12 cellular contexts compared by ENCODE assay signal in the genomic region with DNA sequence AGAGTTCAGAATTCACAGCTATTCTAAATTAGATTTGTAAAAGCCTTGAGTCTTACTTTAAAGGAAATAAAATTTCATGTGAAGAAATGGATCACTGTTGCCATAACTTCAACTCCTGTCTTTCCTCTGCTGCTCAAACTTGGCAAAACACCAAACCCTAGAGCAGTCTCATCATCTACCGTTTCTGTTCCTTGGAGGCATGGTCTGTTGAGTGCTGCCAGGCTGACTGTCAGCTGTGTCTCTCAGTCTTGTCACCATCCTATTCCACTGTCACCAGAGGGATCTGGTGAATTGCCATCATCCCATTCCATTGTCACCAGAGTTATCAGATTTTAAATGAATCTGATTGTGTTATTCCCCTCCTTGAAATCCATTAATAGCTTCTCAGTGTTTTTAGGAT. TPM values are rescaled to one million over a fixed set of nuclear protein-coding genes. Genes with fewer than 3 reads are reported as not detected.
DNase-seq lines count a peak whose midpoint lies in the region; ATAC-seq, FAIRE-seq and TF ChIP-seq lines count a peak whose summit lies in the region.
"Had no signal": no experiment of that assay in that cellular context is flagged by ENCODE, and none has a peak within 500 bp of the region (broad histone marks: within the 10 kb centered on the region; RNA-seq: fewer than 3 reads in every experiment).

No MANE protein-coding gene starts in this region.

- TF ChIP-seq POLR2A in GM12878 (IDR thresholded peaks at IDR 0.05; ENCODE audit: low read depth, low read length), result no peak
- TF ChIP-seq POLR2A in adrenal gland (IDR thresholded peaks at IDR 0.05), result no peak

- H3K79me2 ChIP-seq in GM12878 (ENCODE audit: control insufficient read depth, insufficient read depth, low read length), result peaks cover 2% of the 10 kb centered on the region

- peaks cover 55% of the 10 kb centered on the region for H3K4me1 ChIP-seq in CD4-positive, alpha-beta memory T cell (ENCODE audit: insufficient read depth, low read length)
- H3K4me1 ChIP-seq in GM12878 (ENCODE audit: control insufficient read depth, insufficient read depth, low read length) (peaks cover 7% of the 10 kb centered on the region), adrenal gland (replicated peaks in 1 of 2) (peaks cover 0 to 7% of the 10 kb centered on the region in 2 donors)

- peaks cover 19 to 22% of the 10 kb centered on the region in 2 donors for H3K36me3 Mint-ChIP-seq in CD4-positive, alpha-beta memory T cell

- no peak overlapping the region for H2AFZ ChIP-seq in GM12878 (ENCODE audit: control insufficient read depth, low read depth, low read length)

- peaks cover 15% of the 10 kb centered on the region for H3K36me3 ChIP-seq in CD4-positive, alpha-beta memory T cell (ENCODE audit: insufficient read depth, low read length)
- H3K36me3 ChIP-seq in GM12878 (ENCODE audit: control insufficient read depth in 2 of 2, insufficient read depth in 2 of 2, low read length in 1 of 2) (no peaks in the 10 kb centered on the region; a peak in 2 of 4 replicates), adrenal gland (replicated peaks in 1 of 2) (peaks cover 0 to 6% of the 10 kb centered on the region in 2 donors), H7 (replicated peaks; ENCODE audit: control insufficient read depth, insufficient read depth, low read length) (peaks cover 2% of the 10 kb centered on the region; the same call in 1 of the 2 replicates)

- no peak overlapping the region for H3K4me2 ChIP-seq in GM12878 (ENCODE audit: control insufficient read depth, insufficient read depth)

- peak; percentile 72 for ATAC-seq in GM18868 (IDR thresholded peaks at IDR 0.05; ENCODE audit: unreplicated experiment)
- peak; percentile 25; the same call in 1 of the 3 replicates for ATAC-seq in GM12878
- ATAC-seq in GM18861 (IDR thresholded peaks at IDR 0.05; ENCODE audit: unreplicated experiment), result no peak
- ATAC-seq: left lobe of liver had no signal

- 35% methylated on average over 1 of the region's 1 CpG for WGBS in GM12878 (ENCODE audit: insufficient coverage, insufficient replicate concordance, low lambda C conversion rate, missing lambda C conversion rate)
- 5 to 19% (median 8%) methylated on average over 1 of the region's 1 CpG for WGBS in adrenal gland, 4 donors

- peaks cover 38 to 82% (median 57%) of the 10 kb centered on the region in 4 donors for H3K4me1 Mint-ChIP-seq in CD4-positive, alpha-beta memory T cell

- no peaks in the 10 kb centered on the region for H3K9me3 ChIP-seq in CD4-positive, alpha-beta memory T cell (ENCODE audit: control insufficient read depth in 1 of 2, low read length in 2 of 2)
- H3K9me3 ChIP-seq in GM12878 (replicated peaks; ENCODE audit: control insufficient read depth, insufficient read depth, low read length) (no peaks in the 10 kb centered on the region), adrenal gland (replicated peaks in 1 of 3) (no peaks in the 10 kb centered on the region)

- H3K27me3 ChIP-seq in CD4-positive, alpha-beta memory T cell (ENCODE audit: insufficient read depth, low read length), result no peaks in the 10 kb centered on the region
- H3K27me3 ChIP-seq in GM12878 (replicated peaks in 1 of 2; ENCODE audit: control insufficient read depth in 2 of 2, insufficient read depth in 2 of 2, low read length in 1 of 2) (no peaks in the 10 kb centered on the region), adrenal gland (no peaks in the 10 kb centered on the region), H7 (ENCODE audit: control insufficient read depth, insufficient read depth, low read length) (no peaks in the 10 kb centered on the region)

- intact Hi-C loops in CD4-positive, alpha-beta memory T cell (cut with micrococcal nuclease), result loop anchor here (10.0 kb wide), 1 partner anchor 51 kb away; a partner anchor contains a TSS
- intact Hi-C loops in GM12878 (cut with micrococcal nuclease; ENCODE audit: unreplicated experiment) (no loop called here), adrenal gland (cut with DNase I) (no loop called here)

- peak; percentile 88 for FAIRE-seq in GM12878 (lab: Jason Lieb, UNC)
- FAIRE-seq: colon had no signal

- TF ChIP-seq RAD21 in GM12878 (IDR thresholded peaks at IDR 0.05; ENCODE audit: insufficient read depth, low read depth, low read length), result no peak

- POLR2A ChIA-PET in CD4-positive, alpha-beta memory T cell (lab: Charles Lee; ENCODE audit: partially characterized antibody), result interaction anchor here (0.6 to 2.6 kb wide), 6 partner anchors 19 to 457 kb away, joined by 3 to 8 read pairs (median 4); a partner anchor contains a TSS
- POLR2A ChIA-PET in GM12878 (lab: Charles Lee), result interaction anchor here (1.2 kb wide), 1 partner anchor 29 kb away, joined by 4 read pairs; no protein-coding TSS in a partner anchor

- H3K4me3 ChIP-seq in CD4-positive, alpha-beta memory T cell (ENCODE audit: low read length in 2 of 2), result no peak overlapping the region
- H3K4me3 ChIP-seq in GM12878 (no peak overlapping the region), adrenal gland (no peak overlapping the region), H7 (ENCODE audit: insufficient read depth, low read depth, low read length) (no peak overlapping the region)

- CTCF ChIA-PET in CD4-positive, alpha-beta memory T cell (lab: Charles Lee; ENCODE audit: partially characterized antibody), result no interaction called here
- CTCF ChIA-PET in GM12878 (lab: Yijun Ruan, JAX), result interaction anchor here (1.4 to 1.5 kb wide), 2 partner anchors 12 to 67 kb away, joined by 4 read pairs; no protein-coding TSS in a partner anchor

- no TSS peak for BruUV-seq in GM12878 (replicated peaks; lab: Mats Ljungman, UMichigan)

- H4K20me1 ChIP-seq in GM12878 (ENCODE audit: control insufficient read depth, insufficient read depth), result no peaks in the 10 kb centered on the region

- in situ Hi-C loops in GM12878 (cut with MboI), result no loop called here

- no peak for DNase-seq in CD4-positive, alpha-beta memory T cell
- DNase-seq in GM12878 (ENCODE audit: low read depth, low spot score) (no peak), myocyte (ENCODE audit: low read depth) (peak; percentile 88), adrenal gland (no peak), H7 (no peak)
- DNase-seq: activated effector memory CD4-positive, alpha-beta T cell treated with Interleukin-2 at 50 U/mL for 16 hours; NCI-H187; stimulated activated naive CD4-positive, alpha-beta T cell treated with Interleukin-2 at 50 U/mL for 16 hours had no signal

- H3K27ac ChIP-seq in CD4-positive, alpha-beta memory T cell (ENCODE audit: low read depth, low read length), result no peak overlapping the region
- no peak overlapping the region for H3K27ac ChIP-seq in GM12878 (ENCODE audit: control insufficient read depth, insufficient read depth)
- H3K27ac ChIP-seq in adrenal gland, result no peak overlapping the region

- peak overlapping the region in 6 of 7 donors; percentile 17 to 78 (median 50) for H3K27ac Mint-ChIP-seq in CD4-positive, alpha-beta memory T cell

- TF ChIP-seq EP300 in GM12878 (IDR thresholded peaks at IDR 0.05; ENCODE audit: borderline replicate concordance in 1 of 2, control insufficient read depth in 1 of 2, low read depth in 2 of 2, low read length in 2 of 2), result no peak

- SMC1A ChIA-PET in GM12878 (lab: Charles Lee; ENCODE audit: uncharacterized antibody, unreplicated experiment), result interaction anchor here (0.6 to 2.1 kb wide), 7 partner anchors 12 to 83 kb away, joined by 3 to 10 read pairs (median 4); no protein-coding TSS in a partner anchor

- RAD21 ChIA-PET in GM12878 (lab: Charles Lee; ENCODE audit: unreplicated experiment), result interaction anchor here (0.6 to 3.0 kb wide), 4 partner anchors 30 to 522 kb away, joined by 3 to 11 read pairs (median 4); no protein-coding TSS in a partner anchor

- TF ChIP-seq CTCF in GM12878 (IDR thresholded peaks at IDR 0.05 in 2 of 3, conservative IDR thresholded peaks at IDR 0.05 in 1 of 3; ENCODE audit: control insufficient read depth in 2 of 3, extremely low read depth in 1 of 3, insufficient read depth in 1 of 3, low read depth in 3 of 3, low read length in 3 of 3), result no peak
- no peak for TF ChIP-seq CTCF in adrenal gland (IDR thresholded peaks at IDR 0.05)

- H3K4me3 Mint-ChIP-seq in CD4-positive, alpha-beta memory T cell, result peak overlapping the region in 4 of 8 donors; percentile 11 to 50 (median 28)

- no peaks in the 10 kb centered on the region for H3K27me3 Mint-ChIP-seq in CD4-positive, alpha-beta memory T cell

- no peak overlapping the region for H3K9ac ChIP-seq in GM12878 (ENCODE audit: control insufficient read depth, insufficient read depth, low read length)

- no peaks in the 10 kb centered on the region for H3K9me3 Mint-ChIP-seq in CD4-positive, alpha-beta memory T cell

TF ChIP-seq in GM12878, 131 proteins besides CTCF, POLR2A, EP300 and RAD21 (continues in another document):
- no peak for TF ChIP-seq IKZF1 (conservative IDR thresholded peaks at IDR 0.05)
- no peak for TF ChIP-seq MEF2B (IDR thresholded peaks at IDR 0.05; ENCODE audit: partially characterized antibody, poor library complexity, severe bottlenecking)
- no peak for TF ChIP-seq SPI1 (IDR thresholded peaks at IDR 0.05; ENCODE audit: borderline replicate concordance, insufficient read depth, low read depth, low read length)

RNA-seq across cellular contexts. Expression of a gene that starts 55.6 kb away (rescaled TPM):
- total RNA-seq in CD4-positive, alpha-beta memory T cell, result 10 to 100 TPM; 84.6 to 91.7 TPM
- 10 to 100 TPM; 23.8 to 40.7 TPM for polyA plus RNA-seq in CD4-positive, alpha-beta memory T cell
- total RNA-seq in GM12878 (2013; cell fraction: nucleolus; rRNA removed), result 43.7 and 48.5 TPM in 2 replicates
- 19.7 and 21.6 TPM in 2 replicates for total RNA-seq in GM12878 (2014; rRNA removed)
- total RNA-seq in GM12878 (2014; rRNA removed; fragmentation: Illumina TruSeq; extraction: Trizol), result 16.5 and 20.0 TPM in 2 replicates
- total RNA-seq in GM12878 (2021), result 24.4 and 25.9 TPM in 2 replicates
- polyA plus RNA-seq in GM12878 (2011; ENCODE audit: low read depth), result 17.5 TPM
- 40.7 and 41.5 TPM in 2 replicates for polyA plus RNA-seq in GM12878 (2011; rRNA removed)
- 29.4 and 38.6 TPM in 2 replicates for polyA plus RNA-seq in GM12878 (2011; cell fraction: cytosol; rRNA removed)
- 101 and 107 TPM in 2 replicates for polyA plus RNA-seq in GM12878 (2011; cell fraction: nucleus; rRNA removed)
- polyA plus RNA-seq in GM12878 (2012), result 19.2 and 19.4 TPM in 2 replicates
- 17.4 and 18.8 TPM in 2 replicates for polyA plus RNA-seq in GM12878 (2014; fragmentation: Illumina TruSeq; extraction: Trizol)
- polyA plus RNA-seq in GM12878 (2014; fragmentation: Nextera tagmentation; extraction: Ambion mirVana), result 10 to 100 TPM in 1 of 2 experiments, 1 to 10 TPM in 1; 4.7 to 10.3 TPM
- 14.1 and 14.2 TPM in 2 replicates for polyA plus RNA-seq in GM12878 (2014; rRNA removed)
- 10 to 100 TPM; 12.3 to 19.3 TPM for polyA plus RNA-seq in GM12878 (2016; fragmentation: Nextera tagmentation; extraction: Ambion mirVana)
- polyA minus RNA-seq in GM12878 (2011; rRNA and poly(A)+ RNA removed), result 40.2 and 47.0 TPM in 2 replicates
- 7.8 and 18.5 TPM in 2 replicates for polyA minus RNA-seq in GM12878 (2011; cell fraction: cytosol; rRNA and poly(A)+ RNA removed)
- 45.6 and 81.6 TPM in 2 replicates for polyA minus RNA-seq in GM12878 (2011; cell fraction: nucleus; rRNA and poly(A)+ RNA removed)
- 32.4 and 49.1 TPM in 2 replicates for total RNA-seq in myocyte
- polyA plus RNA-seq in myocyte (2012), result 13.7 TPM
- total RNA-seq in adrenal gland, result 10 to 100 TPM in 7 of 8 donors, 1 to 10 TPM in 1; 7.5 to 21.4 (median 17.3) TPM
- 10 to 100 TPM; 11.0 to 12.7 (median 11.7) TPM for polyA plus RNA-seq in adrenal gland
- total RNA-seq in H7 (2014; rRNA removed; shearing (Covaris generic)), result 13.3 and 27.3 TPM in 2 replicates
